8 cellular contexts compared by ENCODE assay signal in the genomic region with DNA sequence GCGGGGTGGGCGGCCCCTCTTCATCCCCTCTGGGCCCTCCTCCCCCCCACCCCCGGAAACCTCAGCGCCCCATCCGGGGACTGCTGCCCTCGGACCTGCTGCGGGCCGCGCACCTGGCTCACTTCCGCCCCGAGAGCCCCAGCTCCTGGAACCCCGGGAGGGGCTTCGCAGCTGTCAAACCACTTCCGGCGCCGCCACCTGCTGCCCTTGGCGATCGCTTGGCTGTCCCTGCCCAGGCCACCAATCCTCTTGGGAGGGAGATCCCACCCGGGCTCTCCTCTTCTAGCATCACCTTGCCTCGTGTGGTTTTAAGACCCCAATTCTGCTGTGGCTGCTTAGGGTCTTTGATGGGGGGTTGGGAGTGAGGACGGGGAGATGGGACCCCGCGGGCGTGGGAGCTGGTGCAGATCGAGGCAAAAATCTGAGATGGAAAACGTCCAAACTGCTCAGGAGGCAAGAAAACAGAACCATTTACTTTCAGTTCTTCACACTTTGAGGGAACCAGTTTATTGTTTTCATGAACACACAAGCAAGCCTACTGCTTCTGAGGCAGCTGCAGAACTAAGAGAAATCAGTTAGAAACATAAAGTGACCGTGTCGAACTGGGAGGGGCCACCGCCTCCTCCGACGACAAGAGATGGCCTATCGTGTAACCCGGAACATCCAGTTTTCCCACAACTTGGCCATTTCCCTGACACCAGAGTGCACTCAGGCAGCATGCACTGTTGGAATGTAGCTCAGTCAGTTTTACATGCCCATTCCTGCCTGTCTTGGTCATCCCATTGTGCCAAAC. TPM values are rescaled to one million over a fixed set of nuclear protein-coding genes. Genes with fewer than 3 reads are reported as not detected.
DNase-seq lines count a peak whose midpoint lies in the region; ATAC-seq and TF ChIP-seq lines count a peak whose summit lies in the region.

No MANE protein-coding gene starts in this region.

- peaks cover 61% of the 10 kb centered on the region for H3K4me1 Mint-ChIP-seq in CD4-positive, alpha-beta T cell (ENCODE audit: low read depth)
- H3K4me1 Mint-ChIP-seq in naive thymus-derived CD4-positive, alpha-beta T cell: peaks cover 25 to 68% (median 61%) of the 10 kb centered on the region in 7 donors

- TF ChIP-seq POLR2A in esophagus muscularis mucosa (IDR thresholded peaks at IDR 0.05; ENCODE audit: low read depth): no peak

- peak overlapping the region; percentile 35 to 82 (median 61) for H3K9ac ChIP-seq in subcutaneous abdominal adipose tissue (ENCODE audit: low read length in 5 of 5)

- H3K4me3 ChIP-seq in esophagus muscularis mucosa (peak overlapping the region; percentile 60 to 69 (median 64)), subcutaneous abdominal adipose tissue (ENCODE audit: low read depth in 1 of 5, low read length in 5 of 5) (peak overlapping the region; percentile 54 to 74 (median 65))
- H3K4me3 ChIP-seq in naive thymus-derived CD4-positive, alpha-beta T cell (ENCODE audit: low read length): peak overlapping the region; percentile 61

- intact Hi-C loops in CD4-positive, alpha-beta T cell (cut with DNase I, micrococcal nuclease): loop anchor here (5.0 to 10.0 kb wide), 3 partner anchors 119 to 1189 kb away; a partner anchor contains a TSS
- intact Hi-C loops in esophagus muscularis mucosa (cut with DNase I): no loop called here
- intact Hi-C loops in naive thymus-derived CD4-positive, alpha-beta T cell (cut with micrococcal nuclease): loop anchor here (1.0 to 10.0 kb wide), 11 partner anchors 9 to 1189 kb away; a partner anchor contains a TSS

- H3K4me1 ChIP-seq in esophagus muscularis mucosa: peaks cover 4 to 20% (median 16%) of the 10 kb centered on the region in 4 donors
- peaks cover 37 to 42% of the 10 kb centered on the region in 2 donors for H3K4me1 ChIP-seq in naive thymus-derived CD4-positive, alpha-beta T cell (ENCODE audit: control insufficient read depth in 2 of 2, insufficient read depth in 2 of 2, low read length in 2 of 2)
- peaks cover 0 to 21% (median 11%) of the 10 kb centered on the region in 5 donors for H3K4me1 ChIP-seq in subcutaneous abdominal adipose tissue (ENCODE audit: control insufficient read depth in 5 of 5, insufficient read depth in 5 of 5, low read length in 5 of 5)

- peaks cover 14% of the 10 kb centered on the region for H3K36me3 Mint-ChIP-seq in CD4-positive, alpha-beta T cell (ENCODE audit: low read depth)
- peaks cover 0 to 21% (median 0%) of the 10 kb centered on the region in 5 donors for H3K36me3 Mint-ChIP-seq in naive thymus-derived CD4-positive, alpha-beta T cell

- no peaks in the 10 kb centered on the region for H3K9me3 ChIP-seq in CD4-positive, alpha-beta T cell (ENCODE audit: control insufficient read depth, low read length)
- H3K9me3 ChIP-seq in esophagus muscularis mucosa (peaks cover 0 to 9% (median 0%) of the 10 kb centered on the region in 4 donors), subcutaneous abdominal adipose tissue (ENCODE audit: control insufficient read depth in 5 of 5, low read length in 5 of 5) (peaks cover 0 to 10% (median 6%) of the 10 kb centered on the region in 5 donors)
- H3K9me3 ChIP-seq in naive thymus-derived CD4-positive, alpha-beta T cell (ENCODE audit: control insufficient read depth in 2 of 3, low read length in 3 of 3): no peaks in the 10 kb centered on the region

- H3K4me3 Mint-ChIP-seq in CD4-positive, alpha-beta T cell: peak overlapping the region; percentile 98
- H3K4me3 Mint-ChIP-seq in naive thymus-derived CD4-positive, alpha-beta T cell: peak overlapping the region; percentile 85 to 98 (median 94)

- no peak for TF ChIP-seq EP300 in esophagus muscularis mucosa (IDR thresholded peaks at IDR 0.05)

- WGBS in esophagus muscularis mucosa: 32% methylated on average over 21 of the region's 33 CpGs

- no peaks in the 10 kb centered on the region for H3K36me3 ChIP-seq in esophagus muscularis mucosa
- no peaks in the 10 kb centered on the region for H3K36me3 ChIP-seq in naive thymus-derived CD4-positive, alpha-beta T cell (ENCODE audit: control insufficient read depth in 2 of 3, insufficient read depth in 3 of 3, low read length in 3 of 3)
- H3K36me3 ChIP-seq in subcutaneous abdominal adipose tissue (ENCODE audit: control insufficient read depth in 5 of 5, insufficient read depth in 5 of 5, low read length in 5 of 5): no peaks in the 10 kb centered on the region

- peak overlapping the region; percentile 99 for H3K27ac Mint-ChIP-seq in CD4-positive, alpha-beta T cell
- peak overlapping the region; percentile 95 to 99 (median 97) for H3K27ac Mint-ChIP-seq in naive thymus-derived CD4-positive, alpha-beta T cell

- DNase-seq in CD4-positive, alpha-beta T cell: peak; percentile 20 to 66 (median 54)
- DNase-seq in NCI-H82 treated with DMSO at 0.1 percent for 48 hours (lab: John Stamatoyannopoulos, UW; ENCODE audit: unreplicated experiment): peak; percentile 29
- peak; percentile 54 for DNase-seq in activated T-cell treated with anti-CD3 and anti-CD28 coated beads, Interleukin-2, amount 50 U/mL, for 1 hour
- no peak for DNase-seq in esophagus muscularis mucosa (ENCODE audit: extremely low spot score)
- peak; percentile 12 to 65 (median 51) for DNase-seq in naive thymus-derived CD4-positive, alpha-beta T cell

- H3K27me3 Mint-ChIP-seq in CD4-positive, alpha-beta T cell: no peaks in the 10 kb centered on the region
- H3K27me3 Mint-ChIP-seq in naive thymus-derived CD4-positive, alpha-beta T cell: no peaks in the 10 kb centered on the region

- POLR2A ChIA-PET in CD4-positive, alpha-beta T cell (lab: Charles Lee): interaction anchor here (0.6 to 4.0 kb wide), 11 partner anchors 8 to 1154 kb away, joined by 3 to 40 read pairs (median 5); a partner anchor contains a TSS
- POLR2A ChIA-PET in naive thymus-derived CD4-positive, alpha-beta T cell (lab: Charles Lee): interaction anchor here (0.9 to 3.3 kb wide), 10 partner anchors 8 to 754 kb away, joined by 3 to 21 read pairs (median 4); a partner anchor contains a TSS

- no peaks in the 10 kb centered on the region for H3K9me3 Mint-ChIP-seq in CD4-positive, alpha-beta T cell
- peaks cover 0 to 2% (median 0%) of the 10 kb centered on the region in 11 donors for H3K9me3 Mint-ChIP-seq in naive thymus-derived CD4-positive, alpha-beta T cell

- peak; percentile 24 for ATAC-seq in CD4-positive, alpha-beta T cell (ENCODE audit: poor library complexity)
- ATAC-seq in GM19324 (IDR thresholded peaks at IDR 0.05; ENCODE audit: low FRiP score, unreplicated experiment): peak; percentile 78
- ATAC-seq in HG03354 (IDR thresholded peaks at IDR 0.05; ENCODE audit: poor library complexity, severe bottlenecking, unreplicated experiment): peak; percentile 78
- peak; percentile 62 for ATAC-seq in naive thymus-derived CD4-positive, alpha-beta T cell

- CTCF ChIA-PET in CD4-positive, alpha-beta T cell (lab: Charles Lee): interaction anchor here (1.4 to 2.2 kb wide), 3 partner anchors 9 to 17 kb away, joined by 6 to 7 read pairs (median 6); no protein-coding TSS in a partner anchor
- CTCF ChIA-PET in naive thymus-derived CD4-positive, alpha-beta T cell (lab: Charles Lee): interaction anchor here (1.8 to 2.5 kb wide), 4 partner anchors 10 to 755 kb away, joined by 5 to 10 read pairs (median 8); a partner anchor contains a TSS

- H3K27ac ChIP-seq in CD4-positive, alpha-beta T cell (ENCODE audit: low read depth, low read length): peak overlapping the region; percentile 72
- H3K27ac ChIP-seq in esophagus muscularis mucosa (replicated peaks in 1 of 4) (peak overlapping the region; percentile 78 to 85 (median 82)), subcutaneous abdominal adipose tissue (ENCODE audit: low read depth, low read length) (peak overlapping the region; percentile 80)
- H3K27ac ChIP-seq in naive thymus-derived CD4-positive, alpha-beta T cell (ENCODE audit: low read depth, low read length): peak overlapping the region; percentile 80

- H3K27me3 ChIP-seq in CD4-positive, alpha-beta T cell (ENCODE audit: control insufficient read depth, insufficient read depth, low read length): no peaks in the 10 kb centered on the region
- H3K27me3 ChIP-seq in esophagus muscularis mucosa (no peaks in the 10 kb centered on the region), subcutaneous abdominal adipose tissue (ENCODE audit: control insufficient read depth in 5 of 5, insufficient read depth in 4 of 5, low read length in 5 of 5) (peaks cover 0 to 3% (median 0%) of the 10 kb centered on the region in 5 donors)
- no peaks in the 10 kb centered on the region for H3K27me3 ChIP-seq in naive thymus-derived CD4-positive, alpha-beta T cell (ENCODE audit: control insufficient read depth in 2 of 2, insufficient read depth in 2 of 2, low read length in 2 of 2)

- no peak for TF ChIP-seq CTCF in CD4-positive, alpha-beta T cell (IDR thresholded peaks at IDR 0.05)
- no peak for TF ChIP-seq CTCF in esophagus muscularis mucosa (IDR thresholded peaks at IDR 0.05)

RNA-seq across cellular contexts. Expression of a gene that starts 0.8 kb away (rescaled TPM):
- total RNA-seq in CD4-positive, alpha-beta T cell: 10 to 100 TPM; 33.6 to 34.4 TPM
- 10 to 100 TPM; 15.0 to 27.7 (median 22.1) TPM for total RNA-seq in esophagus muscularis mucosa
- 10 to 100 TPM; 37.0 to 53.1 (median 42.1) TPM for total RNA-seq in naive thymus-derived CD4-positive, alpha-beta T cell
- polyA plus RNA-seq in naive thymus-derived CD4-positive, alpha-beta T cell: 10 to 100 TPM; 11.3 to 24.8 TPM

Comparison
In these comparisons a context has a peak if more than half of its experiments do, and no peak if none do; other contexts are left out.
1. ATAC-seq: peak in every context shown above with its lines; median percentile 78 in GM19324; 78 in HG03354; 62 in naive thymus-derived CD4-positive, alpha-beta T cell; 24 in CD4-positive, alpha-beta T cell.